Comparison of ENCODE assay signal across 8 cellular contexts in the genomic region with DNA sequence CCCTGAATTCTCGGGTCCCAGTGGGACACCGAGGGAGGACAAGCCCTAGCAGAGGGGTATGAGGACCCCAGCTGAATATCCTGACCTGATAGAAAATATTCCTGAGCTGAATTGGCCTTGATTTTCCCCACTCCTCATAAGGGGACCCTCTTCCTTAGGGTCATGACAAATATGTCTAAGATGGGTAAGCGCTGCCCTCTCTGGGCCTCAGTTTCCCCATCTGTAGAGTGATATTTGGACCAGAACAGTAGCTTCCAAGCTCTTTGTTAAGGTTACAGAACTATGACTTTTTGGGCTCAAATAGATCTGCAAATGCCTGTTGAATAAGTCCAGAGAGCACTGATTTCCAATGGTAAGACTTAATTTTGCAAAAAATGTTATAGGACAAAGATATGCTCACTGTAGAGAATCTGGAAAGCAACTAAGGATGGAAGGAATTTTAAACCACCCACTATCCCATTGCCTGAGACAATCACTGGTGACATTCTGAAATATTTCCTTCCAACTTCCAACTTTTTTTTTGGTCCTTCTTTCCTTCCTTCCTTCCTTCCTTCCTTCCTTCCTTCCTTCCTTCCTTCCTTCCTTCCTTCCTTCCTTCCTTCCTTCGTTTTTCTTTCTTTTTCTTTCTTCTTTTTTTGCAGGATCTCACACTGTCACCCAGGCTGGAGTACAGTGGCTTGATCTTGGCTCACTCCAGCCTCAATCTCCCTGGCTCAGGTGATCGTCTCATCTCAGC. TPM values are rescaled to one million over a fixed set of nuclear protein-coding genes. Genes with fewer than 3 reads are reported as not detected.
DNase-seq lines count a peak whose midpoint lies in the region; FAIRE-seq and TF ChIP-seq lines count a peak whose summit lies in the region.

No MANE protein-coding gene starts in this region.

- H3K9me3 ChIP-seq in DOHH2 (ENCODE audit: control insufficient read depth, insufficient read depth, low read length): no peaks in the 10 kb centered on the region
- no peaks in the 10 kb centered on the region for H3K9me3 ChIP-seq in Loucy (ENCODE audit: insufficient read depth, low read depth, low read length)
- no peaks in the 10 kb centered on the region for H3K9me3 ChIP-seq in H1 (ENCODE audit: insufficient read depth in 2 of 2, low read depth in 1 of 2, low read length in 1 of 2)
- no peaks in the 10 kb centered on the region for H3K9me3 ChIP-seq in sigmoid colon

- H3K9ac ChIP-seq in Loucy (ENCODE audit: low read depth, low read length, poor library complexity, severe bottlenecking): no peak overlapping the region
- H3K9ac ChIP-seq in H1 (replicated peaks in 1 of 4; ENCODE audit: extremely low read depth in 1 of 4, low read depth in 3 of 4, low read length in 3 of 4): no peak overlapping the region

- 62% methylated on average over 5 of the region's 5 CpGs; no CpG with 5 or more reads in 1 of the 2 experiments for WGBS in H1 (ENCODE audit: extremely low coverage in 1 of 2, insufficient coverage in 1 of 2, insufficient read length in 1 of 2, insufficient replicate concordance in 2 of 2, low coverage in 1 of 2, low lambda C conversion rate in 2 of 2, missing lambda C conversion rate in 1 of 2), 2 experiments
- WGBS in sigmoid colon, 2 donors: 33 to 37% methylated on average over 5 of the region's 5 CpGs

- no peak overlapping the region for H4K91ac ChIP-seq in H1 (replicated peaks; ENCODE audit: insufficient read length, low read length)

- FAIRE-seq in H1 (lab: Jason Lieb, UNC): no peak

- no peak overlapping the region for H4K5ac ChIP-seq in H1 (ENCODE audit: insufficient read length, low read depth, low read length)

- H3K27ac ChIP-seq in DOHH2 (ENCODE audit: low read depth, low read length) (no peak overlapping the region), H1 (ENCODE audit: low read depth, low read length) (no peak overlapping the region), sigmoid colon (peak overlapping the region; percentile 59 to 76 (median 70))

- H3F3A ChIP-seq in DOHH2 (ENCODE audit: control insufficient read depth, insufficient read depth) (no peaks in the 10 kb centered on the region), Loucy (ENCODE audit: low read depth) (no peaks in the 10 kb centered on the region)

- H4K20me1 ChIP-seq in DOHH2 (ENCODE audit: control insufficient read depth, insufficient read depth, low read depth, low read length) (no peaks in the 10 kb centered on the region), Loucy (ENCODE audit: insufficient read depth, low read length, poor library complexity, severe bottlenecking) (no peaks in the 10 kb centered on the region), H1 (replicated peaks in 1 of 2; ENCODE audit: control insufficient read depth in 1 of 2, insufficient read depth in 2 of 2, low read length in 2 of 2) (no peaks in the 10 kb centered on the region)

- H2AK5ac ChIP-seq in H1 (ENCODE audit: low read depth, low read length): no peak overlapping the region

- H3K4me2 ChIP-seq in DOHH2 (ENCODE audit: low read length) (peak overlapping the region; percentile 93; the same call in 1 of the 2 replicates), Loucy (ENCODE audit: low read depth, low read length, poor library complexity, severe bottlenecking) (peak overlapping the region; percentile 77), H1 (ENCODE audit: insufficient read depth in 1 of 2, low read depth in 2 of 2, low read length in 2 of 2) (no peak overlapping the region)

- no peak for TF ChIP-seq POLR2A in H1 (IDR thresholded peaks at IDR 0.05; ENCODE audit: control extremely low read depth in 1 of 2, low read depth in 2 of 2, low read length in 2 of 2)
- TF ChIP-seq POLR2A in sigmoid colon (IDR thresholded peaks at IDR 0.05): no peak

- no peak overlapping the region for H3K23ac ChIP-seq in H1 (ENCODE audit: insufficient read length)

- no peak overlapping the region for H3K4ac ChIP-seq in H1 (replicated peaks; ENCODE audit: insufficient read length, low read depth, low read length)

- POLR2A ChIA-PET in H1 (lab: Charles Lee; ENCODE audit: partially characterized antibody): interaction anchor here (0.5 to 1.0 kb wide), 2 partner anchors 18 to 205 kb away, joined by 3 to 4 read pairs; no protein-coding TSS in a partner anchor

- CTCF ChIA-PET in H1 (lab: Charles Lee; ENCODE audit: partially characterized antibody): interaction anchor here (0.5 to 3.9 kb wide), 37 partner anchors 9 to 420 kb away, joined by 3 to 28 read pairs (median 4); partner anchors contain the start of genes CCDC63, FAM216A and GPN3

- no peaks in the 10 kb centered on the region for H3K23me2 ChIP-seq in H1 (ENCODE audit: low read depth, low read length)

- DNase-seq in H1 (ENCODE audit: low read depth in 1 of 2, low spot score in 2 of 2): no peak
- no peak for DNase-seq in sigmoid colon
- no peak for DNase-seq in NCI-H526 (lab: John Stamatoyannopoulos, UW)
- no peak for DNase-seq in T1000 (lab: John Stamatoyannopoulos, UW)
- no peak for DNase-seq in H4 (ENCODE audit: low spot score)
- DNase-seq in stimulated activated CD4-positive, alpha-beta T cell treated with anti-CD3 and anti-CD28 coated beads, Interleukin-4, amount 100 ng/mL, for 24 hours: no peak

- peak; percentile 36 for TF ChIP-seq CTCF in DOHH2 (IDR thresholded peaks at IDR 0.05; ENCODE audit: low read depth, low read length, poor library complexity, severe bottlenecking)
- TF ChIP-seq CTCF in Loucy (conservative IDR thresholded peaks at IDR 0.05; ENCODE audit: low read length): peak; percentile 29; the same call in 1 of the 2 replicates
- no peak for TF ChIP-seq CTCF in H1 (IDR thresholded peaks at IDR 0.05; ENCODE audit: control extremely low read depth in 1 of 3, insufficient read depth in 1 of 3, low read depth in 1 of 3, low read length in 3 of 3)
- TF ChIP-seq CTCF in sigmoid colon (IDR thresholded peaks at IDR 0.05): peak in 1 of 4 experiments; percentile 32

- no peak overlapping the region for H2BK15ac ChIP-seq in H1 (ENCODE audit: low read length)

- no peaks in the 10 kb centered on the region for H3K9me2 ChIP-seq in DOHH2 (replicated peaks; ENCODE audit: control insufficient read depth, low read length)
- no peaks in the 10 kb centered on the region for H3K9me2 ChIP-seq in Loucy (replicated peaks; ENCODE audit: low read depth, low read length)

- no peak overlapping the region for H3K14ac ChIP-seq in H1 (ENCODE audit: insufficient read length)

- no peak overlapping the region for H4K8ac ChIP-seq in H1 (ENCODE audit: extremely low read depth, insufficient read depth, low read length)

- no peaks in the 10 kb centered on the region; the same call in 1 of the 2 replicates for H3K27me3 ChIP-seq in DOHH2 (ENCODE audit: control insufficient read depth, low read length)
- H3K27me3 ChIP-seq in Loucy (ENCODE audit: insufficient read depth, low read length, poor library complexity, severe bottlenecking): no peaks in the 10 kb centered on the region
- no peaks in the 10 kb centered on the region for H3K27me3 ChIP-seq in H1 (replicated peaks in 1 of 4; ENCODE audit: control insufficient read depth in 3 of 4, extremely low read depth in 1 of 4, insufficient read depth in 3 of 4, low read length in 3 of 4)
- no peaks in the 10 kb centered on the region for H3K27me3 ChIP-seq in sigmoid colon

- no peak overlapping the region for H2BK5ac ChIP-seq in H1 (ENCODE audit: low read depth, low read length)

- no peaks in the 10 kb centered on the region for H3K79me1 ChIP-seq in H1 (ENCODE audit: low read depth, low read length)

- intact Hi-C loops in sigmoid colon (cut with DNase I): loop anchor here (1.0 to 10.0 kb wide), 5 partner anchors 146 to 435 kb away; partner anchors contain the start of genes FAM216A, GPN3, PPP1CC and RAD9B

- H3K4me1 ChIP-seq in DOHH2 (ENCODE audit: control insufficient read depth, low read length): peaks cover 5% of the 10 kb centered on the region
- H3K4me1 ChIP-seq in Loucy (ENCODE audit: insufficient read depth, low read length, poor library complexity, severe bottlenecking): no peaks in the 10 kb centered on the region
- no peaks in the 10 kb centered on the region for H3K4me1 ChIP-seq in H1 (replicated peaks in 1 of 4; ENCODE audit: control insufficient read depth in 3 of 4, insufficient read depth in 4 of 4, low read length in 3 of 4)
- H3K4me1 ChIP-seq in sigmoid colon: no peaks in the 10 kb centered on the region

- H3K18ac ChIP-seq in H1 (ENCODE audit: extremely low read depth, low read length): no peak overlapping the region

- H3K56ac ChIP-seq in H1 (replicated peaks; ENCODE audit: insufficient read length, low read depth, low read length): no peak overlapping the region

- H2BK120ac ChIP-seq in H1 (replicated peaks; ENCODE audit: low read depth, low read length): no peak overlapping the region

- H2BK20ac ChIP-seq in H1 (ENCODE audit: low read length): 0 out of 2 replicates have a peak overlapping the region, but pooled peaks have one; percentile 2

- no peak overlapping the region for H2AFZ ChIP-seq in Loucy (ENCODE audit: low read length)
- no peak overlapping the region for H2AFZ ChIP-seq in H1 (ENCODE audit: low read length)

- H3K79me2 ChIP-seq in DOHH2 (ENCODE audit: control insufficient read depth, low read length): no peaks in the 10 kb centered on the region
- no peaks in the 10 kb centered on the region for H3K79me2 ChIP-seq in Loucy (ENCODE audit: insufficient read depth, low read length)
- no peaks in the 10 kb centered on the region for H3K79me2 ChIP-seq in H1 (ENCODE audit: control insufficient read depth in 1 of 2, insufficient read depth in 2 of 2, low read length in 2 of 2)

- TF ChIP-seq RAD21 in H1 (IDR thresholded peaks at IDR 0.05 in 1 of 2, conservative IDR thresholded peaks at IDR 0.05 in 1 of 2; ENCODE audit: low read depth in 2 of 2, low read length in 2 of 2): no peak

- H3K4me3 ChIP-seq in DOHH2 (ENCODE audit: low read length) (no peak overlapping the region), Loucy (ENCODE audit: low read length, poor library complexity, severe bottlenecking) (no peak overlapping the region), H1 (ENCODE audit: extremely low read depth in 1 of 4, insufficient read depth in 2 of 4, low read depth in 3 of 4, low read length in 4 of 4) (no peak overlapping the region), sigmoid colon (peak overlapping the region in 2 of 4 donors; percentile 52 to 53)

- TF ChIP-seq EP300 in H1 (IDR thresholded peaks at IDR 0.05; ENCODE audit: borderline replicate concordance in 1 of 2, low read depth in 2 of 2, low read length in 2 of 2): no peak
- TF ChIP-seq EP300 in sigmoid colon (IDR thresholded peaks at IDR 0.05): no peak

- H3K36me3 ChIP-seq in DOHH2 (ENCODE audit: control insufficient read depth, low read length) (no peaks in the 10 kb centered on the region), Loucy (ENCODE audit: insufficient read depth, low read length) (no peaks in the 10 kb centered on the region), H1 (ENCODE audit: control insufficient read depth in 2 of 4, insufficient read depth in 4 of 4, low read length in 3 of 4) (no peaks in the 10 kb centered on the region), sigmoid colon (no peaks in the 10 kb centered on the region)

- no peak overlapping the region for H2BK12ac ChIP-seq in H1 (ENCODE audit: low read depth, low read length)

RNA-seq across cellular contexts. Expression of gene MYL2, which starts 32.0 kb away (rescaled TPM):
- total RNA-seq in H1 (2021; fragmentation: NEBNext Ultra II Directional; extraction: Animal tissue kit (Norgen Biotek cat#: 25700)): not detected in 2 replicates
- polyA plus RNA-seq in H1 (2011; rRNA removed): not detected in 2 replicates
- not detected for polyA plus RNA-seq in H1 (2011; cell fraction: cytosol; rRNA removed)
- not detected for polyA plus RNA-seq in H1 (2011; cell fraction: nucleus; rRNA removed)
- polyA plus RNA-seq in H1 (2012, experiment 1 of 2): not detected in 4 replicates
- polyA plus RNA-seq in H1 (2012, experiment 2 of 2): not detected
- 0.26 TPM for polyA plus RNA-seq in H1 (2013, experiment 1 of 2)
- 0.18 TPM for polyA plus RNA-seq in H1 (2013, experiment 2 of 2)
- polyA minus RNA-seq in H1 (2011; rRNA and poly(A)+ RNA removed): not detected in 2 replicates
- not detected for polyA minus RNA-seq in H1 (2011; cell fraction: cytosol; rRNA and poly(A)+ RNA removed)
- polyA minus RNA-seq in H1 (2011; cell fraction: nucleus; rRNA and poly(A)+ RNA removed): not detected
- total RNA-seq in sigmoid colon: not detected
- 10 to 100 TPM in 2 of 3 donors, 1 to 10 TPM in 1; 4.2 to 22.8 (median 19.0) TPM for polyA plus RNA-seq in sigmoid colon
- total RNA-seq in H4 (2014; rRNA removed; shearing (Covaris generic)): not detected in 2 replicates

RNA-seq across cellular contexts. Expression of gene CCDC63, which starts 41.6 kb away (rescaled TPM):
- total RNA-seq in H1 (2021; fragmentation: NEBNext Ultra II Directional; extraction: Animal tissue kit (Norgen Biotek cat#: 25700)): 0.55 and 0.93 TPM in 2 replicates
- polyA plus RNA-seq in H1 (2011; rRNA removed) (0.42 TPM in 2 replicates), sigmoid colon (not detected)
- 0.59 TPM for polyA plus RNA-seq in H1 (2011; cell fraction: cytosol; rRNA removed)
- polyA plus RNA-seq in H1 (2011; cell fraction: nucleus; rRNA removed): 0.94 TPM
- 0.93 to 1.1 TPM (median 0.97 TPM) in 4 replicates for polyA plus RNA-seq in H1 (2012, experiment 1 of 2)
- 0.10 TPM for polyA plus RNA-seq in H1 (2012, experiment 2 of 2)
- 0.51 TPM for polyA plus RNA-seq in H1 (2013, experiment 1 of 2)
- polyA plus RNA-seq in H1 (2013, experiment 2 of 2): 0.29 TPM
- 0.09 and 0.12 TPM in 2 replicates for polyA minus RNA-seq in H1 (2011; rRNA and poly(A)+ RNA removed)
- 1.2 TPM for polyA minus RNA-seq in H1 (2011; cell fraction: cytosol; rRNA and poly(A)+ RNA removed)
- polyA minus RNA-seq in H1 (2011; cell fraction: nucleus; rRNA and poly(A)+ RNA removed): 0.90 TPM
- total RNA-seq in sigmoid colon: not detected
- not detected in 2 replicates for total RNA-seq in H4 (2014; rRNA removed; shearing (Covaris generic))

Comparison
In these comparisons a context has a peak if more than half of its experiments do, and no peak if none do; other contexts are left out.
1. H3K27ac ChIP-seq: peak in sigmoid colon (4 of 4); none in DOHH2 (single experiment) and H1 (single experiment).
2. H3K4me2 ChIP-seq: peak in DOHH2 (single experiment) and Loucy (single experiment); none in H1 (0 of 2).
3. CTCF ChIP-seq: peak in DOHH2 (single experiment) and Loucy (single experiment); none in H1 (0 of 3).